10 cellular contexts compared by ENCODE assay signal in genomic region chr7:139696547-139696946, GRCh38.
DNase-seq lines count a peak whose midpoint lies in the region; ATAC-seq and TF ChIP-seq lines count a peak whose summit lies in the region.
"Had no signal": no experiment of that assay in that cellular context is flagged by ENCODE, and none has a peak within 500 bp of the region (broad histone marks: within the 10 kb centered on the region; RNA-seq: fewer than 3 reads in every experiment).

No MANE protein-coding gene starts in this region.

- no peak overlapping the region for H3K4me2 ChIP-seq in IMR-90 (ENCODE audit: low read depth, low read length)

- H3K79me1 ChIP-seq in IMR-90 (ENCODE audit: low read depth in 1 of 2, low read length in 2 of 2) = peaks cover 67 to 95% of the 10 kb centered on the region in 2 experiments

- no peak overlapping the region for H2AK9ac ChIP-seq in IMR-90 (replicated peaks; ENCODE audit: low read depth, low read length, poor library complexity)

- no peak overlapping the region; a peak in 1 of 4 replicates for H4K8ac ChIP-seq in IMR-90 (ENCODE audit: low read depth in 2 of 2, low read length in 2 of 2)

- peak overlapping the region; percentile 68 for H3K27ac Mint-ChIP-seq in CD8-positive, alpha-beta T cell
- peak overlapping the region; percentile 17 for H3K27ac Mint-ChIP-seq in chondrocyte (ENCODE audit: unreplicated experiment)
- H3K27ac Mint-ChIP-seq in CD4-positive, alpha-beta memory T cell = peak overlapping the region in 1 of 7 donors; percentile 15

- H3K9me3 Mint-ChIP-seq in CD8-positive, alpha-beta T cell = no peaks in the 10 kb centered on the region
- H3K9me3 Mint-ChIP-seq in chondrocyte (ENCODE audit: low read depth) = no peaks in the 10 kb centered on the region
- no peaks in the 10 kb centered on the region for H3K9me3 Mint-ChIP-seq in CD4-positive, alpha-beta memory T cell

- DNase-seq in CD8-positive, alpha-beta T cell = no peak
- DNase-seq in IMR-90 = no peak
- DNase-seq in chondrocyte (ENCODE audit: low spot score) = no peak
- DNase-seq in CD4-positive, alpha-beta memory T cell = no peak
- DNase-seq in HK-2 (ENCODE audit: unreplicated experiment) = no peak
- DNase-seq in cerebellar cortex (ENCODE audit: low spot score) = no peak
- DNase-seq: foreskin keratinocyte, NCI-H526 had no signal

- CTCF ChIA-PET in CD8-positive, alpha-beta T cell (lab: Charles Lee) = no interaction called here
- CTCF ChIA-PET in IMR-90 (lab: Yijun Ruan, JAX) = no interaction called here
- CTCF ChIA-PET in CD4-positive, alpha-beta memory T cell (lab: Charles Lee; ENCODE audit: partially characterized antibody) = no interaction called here

- H2BK15ac ChIP-seq in IMR-90 (ENCODE audit: low read depth, low read length) = no peak overlapping the region

- H3K27me3 Mint-ChIP-seq in CD8-positive, alpha-beta T cell (ENCODE audit: low read depth) = no peaks in the 10 kb centered on the region
- no peaks in the 10 kb centered on the region for H3K27me3 Mint-ChIP-seq in chondrocyte (ENCODE audit: low read depth)
- H3K27me3 Mint-ChIP-seq in CD4-positive, alpha-beta memory T cell = no peaks in the 10 kb centered on the region

- H3K9me3 ChIP-seq in CD8-positive, alpha-beta T cell (ENCODE audit: low read length) = no peaks in the 10 kb centered on the region
- H3K9me3 ChIP-seq in IMR-90 (ENCODE audit: control insufficient read depth, insufficient read depth, low read length) = no peaks in the 10 kb centered on the region
- no peaks in the 10 kb centered on the region for H3K9me3 ChIP-seq in CD4-positive, alpha-beta memory T cell (ENCODE audit: control insufficient read depth in 1 of 2, low read length in 2 of 2)

- no peak overlapping the region for H3K9ac ChIP-seq in IMR-90 (ENCODE audit: low read depth, low read length)

- peaks cover 10% of the 10 kb centered on the region for H3K4me1 ChIP-seq in CD8-positive, alpha-beta T cell (ENCODE audit: insufficient read depth, low read length)
- peaks cover 28% of the 10 kb centered on the region for H3K4me1 ChIP-seq in IMR-90 (ENCODE audit: control insufficient read depth, insufficient read depth, low read length)
- H3K4me1 ChIP-seq in CD4-positive, alpha-beta memory T cell (ENCODE audit: insufficient read depth, low read length) = peaks cover 5% of the 10 kb centered on the region
- H3K4me1 ChIP-seq: foreskin keratinocyte had no signal

- peak; percentile 64 for ATAC-seq in CD8-positive, alpha-beta T cell
- ATAC-seq in GM18909 (IDR thresholded peaks at IDR 0.05; ENCODE audit: poor library complexity, unreplicated experiment) (peak; percentile 49), IMR-90 (ENCODE audit: low read depth) (no peak), GM19455 (IDR thresholded peaks at IDR 0.05; ENCODE audit: unreplicated experiment) (no peak)
- ATAC-seq: foreskin keratinocyte had no signal

- no CpG with 5 or more reads among the region's 3 CpGs for WGBS in IMR-90 (ENCODE audit: extremely low coverage in 2 of 2, insufficient read length in 1 of 2), 2 experiments

- no peaks in the 10 kb centered on the region for H3K27me3 ChIP-seq in CD8-positive, alpha-beta T cell (ENCODE audit: insufficient read depth, low read length)
- no peaks in the 10 kb centered on the region for H3K27me3 ChIP-seq in IMR-90 (ENCODE audit: control insufficient read depth, insufficient read depth, low read length)
- H3K27me3 ChIP-seq in CD4-positive, alpha-beta memory T cell (ENCODE audit: insufficient read depth, low read length) = no peaks in the 10 kb centered on the region
- H3K27me3 ChIP-seq: foreskin keratinocyte had no signal

- POLR2A ChIA-PET in CD8-positive, alpha-beta T cell (lab: Charles Lee) = no interaction called here
- POLR2A ChIA-PET in IMR-90 (lab: Charles Lee; ENCODE audit: unreplicated experiment) = no interaction called here
- POLR2A ChIA-PET in CD4-positive, alpha-beta memory T cell (lab: Charles Lee; ENCODE audit: partially characterized antibody) = no interaction called here

- dilution Hi-C loops in IMR-90 (cut with HindIII; ENCODE audit: low sequenced_read_pairs, unreplicated experiment) = no loop called here

- H3K14ac ChIP-seq in IMR-90 (replicated peaks; ENCODE audit: low read depth, low read length) = no peak overlapping the region

- TF ChIP-seq CTCF in CD8-positive, alpha-beta T cell (IDR thresholded peaks at IDR 0.05) = no peak
- TF ChIP-seq CTCF in IMR-90 (conservative IDR thresholded peaks at IDR 0.05; ENCODE audit: low read depth, low read length) (no peak), chondrocyte (IDR thresholded peaks at IDR 0.05) (no peak)

- no peak overlapping the region for H3K56ac ChIP-seq in IMR-90 (ENCODE audit: extremely low read depth, insufficient read depth, low read length)

- no peak overlapping the region for H3K4ac ChIP-seq in IMR-90 (ENCODE audit: low read depth, low read length)

- in situ Hi-C loops in IMR-90 (cut with MboI; ENCODE audit: low sequenced_read_pairs) = no loop called here

- H4K91ac ChIP-seq in IMR-90 (ENCODE audit: insufficient read depth, low read depth, low read length) = no peak overlapping the region

- H3K4me1 Mint-ChIP-seq in CD8-positive, alpha-beta T cell (ENCODE audit: low read depth) = peaks cover 29% of the 10 kb centered on the region
- peaks cover 40% of the 10 kb centered on the region for H3K4me1 Mint-ChIP-seq in chondrocyte (ENCODE audit: low read depth)
- H3K4me1 Mint-ChIP-seq in CD4-positive, alpha-beta memory T cell = peaks cover 9 to 30% (median 17%) of the 10 kb centered on the region in 4 donors

- H4K20me1 ChIP-seq in IMR-90 (ENCODE audit: insufficient read depth, low read length) = peaks cover 93% of the 10 kb centered on the region

- H2AK5ac ChIP-seq in IMR-90 (ENCODE audit: low read depth, low read length) = no peak overlapping the region

- H3K9me1 ChIP-seq in IMR-90 (ENCODE audit: insufficient read depth, low read length) = peaks cover 44% of the 10 kb centered on the region

- no peak overlapping the region for H2AFZ ChIP-seq in IMR-90 (replicated peaks; ENCODE audit: low read length, poor library complexity)

- BruUV-seq in IMR-90 (replicated peaks; lab: Mats Ljungman, UMichigan) = no TSS peak

- no peak overlapping the region for H4K5ac ChIP-seq in IMR-90 (ENCODE audit: low read depth, low read length)

- H3K36me3 ChIP-seq in CD8-positive, alpha-beta T cell (ENCODE audit: insufficient read depth, low read length) = no peaks in the 10 kb centered on the region
- peaks cover 59% of the 10 kb centered on the region for H3K36me3 ChIP-seq in IMR-90 (ENCODE audit: control insufficient read depth, insufficient read depth, low read length)
- peaks cover 4% of the 10 kb centered on the region for H3K36me3 ChIP-seq in CD4-positive, alpha-beta memory T cell (ENCODE audit: insufficient read depth, low read length)

- no peak overlapping the region for H3K4me3 ChIP-seq in CD8-positive, alpha-beta T cell (ENCODE audit: low read depth, low read length)
- no peak overlapping the region for H3K4me3 ChIP-seq in IMR-90 (ENCODE audit: insufficient read depth, low read depth, low read length)
- no peak overlapping the region for H3K4me3 ChIP-seq in CD4-positive, alpha-beta memory T cell (ENCODE audit: low read length in 2 of 2)

- no peak for TF ChIP-seq RAD21 in IMR-90 (IDR thresholded peaks at IDR 0.05; ENCODE audit: low read length)

- intact Hi-C loops in CD8-positive, alpha-beta T cell (cut with DNase I, micrococcal nuclease) = no loop called here
- intact Hi-C loops in IMR-90 (cut with micrococcal nuclease) = no loop called here
- intact Hi-C loops in CD4-positive, alpha-beta memory T cell (cut with micrococcal nuclease) = no loop called here

- H3K4me3 Mint-ChIP-seq in CD8-positive, alpha-beta T cell = no peak overlapping the region
- no peak overlapping the region for H3K4me3 Mint-ChIP-seq in chondrocyte (ENCODE audit: unreplicated experiment)
- H3K4me3 Mint-ChIP-seq in CD4-positive, alpha-beta memory T cell = no peak overlapping the region

- no peak for TF ChIP-seq POLR2A in IMR-90 (IDR thresholded peaks at IDR 0.05; ENCODE audit: low read depth, low read length)

- H3K23ac ChIP-seq in IMR-90 (ENCODE audit: low read depth, low read length) = peak overlapping the region; percentile 18

- no peak overlapping the region for H2BK20ac ChIP-seq in IMR-90 (ENCODE audit: low read depth, low read length)

- H3K18ac ChIP-seq in IMR-90 (ENCODE audit: low read depth, low read length) = no peak overlapping the region

- no peak overlapping the region for H3K27ac ChIP-seq in CD8-positive, alpha-beta T cell (ENCODE audit: low read depth, low read length)
- H3K27ac ChIP-seq in IMR-90 (ENCODE audit: insufficient read depth, low read length) = no peak overlapping the region
- H3K27ac ChIP-seq in CD4-positive, alpha-beta memory T cell (ENCODE audit: low read depth, low read length) = no peak overlapping the region
- H3K27ac ChIP-seq: foreskin keratinocyte had no signal

- H3K36me3 Mint-ChIP-seq in CD8-positive, alpha-beta T cell = peaks cover 34% of the 10 kb centered on the region
- peaks cover 5% of the 10 kb centered on the region for H3K36me3 Mint-ChIP-seq in chondrocyte (ENCODE audit: low read depth)
- peaks cover 21 to 24% of the 10 kb centered on the region in 2 donors for H3K36me3 Mint-ChIP-seq in CD4-positive, alpha-beta memory T cell

- H2BK5ac ChIP-seq in IMR-90 (ENCODE audit: low read depth, low read length, poor library complexity, severe bottlenecking) = no peak overlapping the region

- no peak overlapping the region for H2BK120ac ChIP-seq in IMR-90 (ENCODE audit: low read depth, low read length)

TF ChIP-seq in IMR-90, 13 proteins besides CTCF, POLR2A, EP300 and RAD21:
- TF ChIP-seq SMC3 (IDR thresholded peaks at IDR 0.05; ENCODE audit: low read depth, low read length) = no peak
- no peak for TF ChIP-seq NFE2L2 (IDR thresholded peaks at IDR 0.05; ENCODE audit: low read depth, low read length)
- no peak for TF ChIP-seq CHD1 (IDR thresholded peaks at IDR 0.05; ENCODE audit: low read depth, low read length)

Comparison
In these comparisons a context has a peak if more than half of its experiments do, and no peak if none do; other contexts are left out.
1. ATAC-seq: peak in CD8-positive, alpha-beta T cell (single experiment) and GM18909 (single experiment); none in IMR-90 (single experiment) and GM19455 (single experiment).